ENCODE assay signal across 24 cellular contexts in the genomic region with DNA sequence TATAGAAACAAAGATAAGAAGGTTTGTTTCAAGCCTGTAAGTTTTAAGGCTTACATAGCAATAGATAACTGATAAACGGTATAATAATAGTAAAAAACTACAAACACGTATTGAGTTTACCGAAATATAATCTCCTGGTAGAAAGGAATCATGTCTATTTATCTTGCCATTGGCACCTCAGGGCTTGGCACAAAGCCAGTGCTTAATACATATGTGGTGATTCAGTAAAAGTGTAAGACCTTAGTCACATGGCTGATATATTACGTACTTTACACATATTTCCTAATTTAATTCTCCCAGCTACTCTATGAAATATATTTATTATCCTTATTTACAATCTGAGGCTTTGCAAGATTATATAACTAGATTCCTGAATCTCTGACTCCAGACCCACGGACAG.
"Had no signal": no experiment of that assay in that cellular context is flagged by ENCODE, and none has a peak within 500 bp of the region (broad histone marks: within the 10 kb centered on the region; RNA-seq: fewer than 3 reads in every experiment).

No MANE protein-coding gene starts in this region.

- H3K4me1 Mint-ChIP-seq: activated naive CD4-positive, alpha-beta T cell treated with anti-CD3 and anti-CD28 coated beads, Interleukin-2, amount 10 ng/mL, durations not matched to agents 7 days and 5 days; natural killer cell had no signal

- H3K4me3 Mint-ChIP-seq: activated CD4-positive, alpha-beta memory T cell treated with anti-CD3 and anti-CD28 coated beads for 36 hours; activated naive CD4-positive, alpha-beta T cell treated with anti-CD3 and anti-CD28 coated beads, Interleukin-2, amount 10 ng/mL, durations not matched to agents 7 days and 5 days; natural killer cell had no signal

- H3K4me1 ChIP-seq: testis, uterus had no signal

- H3K4me3 ChIP-seq: cardiac muscle cell, sigmoid colon, smooth muscle cell, testis, uterus had no signal

- H3K4me2 ChIP-seq: smooth muscle cell had no signal

- DNase-seq: activated CD4-positive, alpha-beta memory T cell treated with anti-CD3 and anti-CD28 coated beads for 36 hours; activated CD4-positive, alpha-beta T cell treated with anti-CD3 and anti-CD28 coated beads for 48 hours; activated effector memory CD4-positive, alpha-beta T cell treated with Interleukin-2 at 50 U/mL for 16 hours; activated naive CD4-positive, alpha-beta T cell treated with anti-CD3 and anti-CD28 coated beads, Interleukin-2, amount 10 ng/mL, durations not matched to agents 7 days and 5 days; activated T-cell treated with anti-CD3 and anti-CD28 coated beads, Interleukin-2, amount 50 U/mL, for 48 hours; amygdala; effector CD4-positive, alpha-beta T cell; glutamatergic neuron; hippocampal formation; left ventricle myocardium superior; midbrain; natural killer cell; retina; sigmoid colon; stimulated activated CD4-positive, alpha-beta T cell treated with anti-CD3 and anti-CD28 coated beads, Interleukin-15, amount 100 ng/mL, for 24 hours; stimulated activated CD4-positive, alpha-beta T cell treated with anti-CD3 and anti-CD28 coated beads, Interleukin-2, amount 100 ng/mL, for 48 hours; stimulated activated CD8-positive, alpha-beta memory T cell treated with anti-CD3 and anti-CD28 coated beads, Interleukin-4, amount 100 ng/mL, for 48 hours; stimulated activated naive CD4-positive, alpha-beta T cell; testis; uterus had no signal

- H3K9me3 Mint-ChIP-seq: activated CD4-positive, alpha-beta memory T cell treated with anti-CD3 and anti-CD28 coated beads for 36 hours; activated naive CD4-positive, alpha-beta T cell treated with anti-CD3 and anti-CD28 coated beads, Interleukin-2, amount 10 ng/mL, durations not matched to agents 7 days and 5 days; natural killer cell had no signal

- H3K27me3 ChIP-seq: cardiac muscle cell, sigmoid colon, testis, uterus had no signal

- H3K9me3 ChIP-seq: sigmoid colon, testis, uterus had no signal

- H3K36me3 ChIP-seq: cardiac muscle cell, sigmoid colon, uterus had no signal

- H3K27ac Mint-ChIP-seq: activated CD4-positive, alpha-beta memory T cell treated with anti-CD3 and anti-CD28 coated beads for 36 hours; activated naive CD4-positive, alpha-beta T cell treated with anti-CD3 and anti-CD28 coated beads, Interleukin-2, amount 10 ng/mL, durations not matched to agents 7 days and 5 days; natural killer cell; progenitor cell of endocrine pancreas had no signal

- H3K36me3 Mint-ChIP-seq: activated CD4-positive, alpha-beta memory T cell treated with anti-CD3 and anti-CD28 coated beads for 36 hours; activated naive CD4-positive, alpha-beta T cell treated with anti-CD3 and anti-CD28 coated beads, Interleukin-2, amount 10 ng/mL, durations not matched to agents 7 days and 5 days; natural killer cell had no signal

- ATAC-seq: left ventricle myocardium superior, natural killer cell had no signal

- H3K27ac ChIP-seq: cardiac muscle cell, sigmoid colon, testis, uterus had no signal

- FAIRE-seq: frontal cortex had no signal
